Comparison of ENCODE assay signal across 12 cellular contexts in the genomic region with DNA sequence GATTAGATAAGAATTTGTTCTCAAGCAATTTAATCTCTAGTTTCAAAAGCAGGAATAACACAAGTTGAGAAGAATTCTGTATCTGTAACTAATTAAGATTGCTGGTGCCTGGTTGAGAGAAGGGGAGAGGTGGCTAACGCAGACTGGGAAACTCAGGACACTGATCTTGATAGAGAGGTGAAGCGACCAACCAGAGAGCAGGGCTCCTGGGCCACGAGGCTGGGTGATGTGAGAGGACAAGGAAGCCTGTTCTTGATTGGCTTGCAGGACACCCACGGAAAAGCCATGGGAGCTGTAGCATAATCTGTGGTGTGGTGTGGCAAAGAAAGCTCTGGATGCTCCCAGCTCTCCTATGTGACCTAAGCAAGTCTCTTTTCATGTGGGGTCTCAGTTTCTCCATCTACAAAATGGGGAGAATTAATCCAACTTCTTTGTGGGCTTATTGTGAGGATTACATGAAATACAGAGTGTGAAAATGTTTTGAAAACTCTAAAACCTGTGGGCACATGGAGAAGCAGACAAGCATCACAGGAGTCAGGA.
A peak's percentile ranks its signal among the peaks of the same experiment; 100 is the strongest.
DNase-seq lines count a peak whose midpoint lies in the region; ATAC-seq, FAIRE-seq and TF ChIP-seq lines count a peak whose summit lies in the region.
"Had no signal": no experiment of that assay in that cellular context is flagged by ENCODE, and none has a peak within 500 bp of the region (broad histone marks: within the 10 kb centered on the region; RNA-seq: fewer than 3 reads in every experiment).

No MANE protein-coding gene starts in this region.

- TF ChIP-seq CTCF in choroid plexus epithelial cell (conservative IDR thresholded peaks at IDR 0.05; ENCODE audit: low read depth, low read length) (no peak), lower lobe of right lung (IDR thresholded peaks at IDR 0.05) (no peak)

- H3K36me3 ChIP-seq in HUES64 (ENCODE audit: insufficient read depth, low read length) (no peaks in the 10 kb centered on the region), lower lobe of right lung (no peaks in the 10 kb centered on the region)
- H3K36me3 ChIP-seq: prostate gland had no signal

- peak; percentile 86 for DNase-seq in AG08396 (ENCODE audit: low spot score)
- peak; percentile 69 for DNase-seq in choroid plexus epithelial cell (ENCODE audit: low read depth)
- peak; percentile 48 for DNase-seq in lower lobe of right lung
- no peak for DNase-seq in GM12892 (ENCODE audit: insufficient read length)
- DNase-seq in LoVo (ENCODE audit: low spot score) = no peak
- no peak for DNase-seq in NCI-H510A (lab: John Stamatoyannopoulos, UW)
- DNase-seq in T1000 (lab: John Stamatoyannopoulos, UW) = no peak
- DNase-seq: NCI-H1930 had no signal

- FAIRE-seq in GM12892 (lab: Jason Lieb, UNC) = no peak

- H3K4me3 ChIP-seq in HUES64 (ENCODE audit: low read length) (peak overlapping the region; percentile 8; the same call in 1 of the 2 replicates), choroid plexus epithelial cell (ENCODE audit: low read depth, low read length) (no peak overlapping the region), lower lobe of right lung (no peak overlapping the region)
- H3K4me3 ChIP-seq: prostate gland had no signal

- intact Hi-C loops in lower lobe of right lung (cut with DNase I) = no loop called here

- 42% methylated on average over 4 of the region's 4 CpGs for WGBS in HUES64

- H3K27ac ChIP-seq in HUES64 (ENCODE audit: low read depth, low read length) = peak overlapping the region; percentile 88
- H3K27ac ChIP-seq in lower lobe of right lung = peak overlapping the region; percentile 19
- H3K27ac ChIP-seq: prostate gland had no signal

- H3K9ac ChIP-seq in HUES64 (ENCODE audit: low read depth, low read length) = peak overlapping the region; percentile 48

- no peaks in the 10 kb centered on the region for H3K27me3 ChIP-seq in HUES64 (ENCODE audit: insufficient read depth, low read length)
- H3K27me3 ChIP-seq in lower lobe of right lung (ENCODE audit: low read depth) = no peaks in the 10 kb centered on the region

- peak; percentile 36 to 74 for ATAC-seq in lower lobe of right lung
- ATAC-seq: activated T-helper 17 cell treated with anti-CD3 and anti-CD28 coated beads, Interleukin-2, amount 50 U/mL, for 72 hours; stimulated activated memory B cell treated with anti-CD40 and anti-IgM and Interleukin-4, amounts not matched to agents 10 μg/mL and 1 μg/mL and 100 μg/mL, for 72 hours had no signal

- TF ChIP-seq POLR2A in GM12892 (IDR thresholded peaks at IDR 0.05; ENCODE audit: low read depth, low read length) = no peak

- H3K4me1 ChIP-seq in HUES64 (ENCODE audit: insufficient read depth, low read length) (peaks cover 23% of the 10 kb centered on the region), lower lobe of right lung (peaks cover 13% of the 10 kb centered on the region)

- H3K9me3 ChIP-seq in HUES64 (ENCODE audit: insufficient read depth, low read depth, low read length) = peaks cover 6% of the 10 kb centered on the region; the same call in 1 of the 2 replicates
- H3K9me3 ChIP-seq in lower lobe of right lung = no peaks in the 10 kb centered on the region
- H3K9me3 ChIP-seq: prostate gland had no signal

Comparison
In these comparisons a context has a peak if more than half of its experiments do, and no peak if none do; other contexts are left out.
1. DNase-seq: peak in AG08396 (single experiment), choroid plexus epithelial cell (single experiment) and lower lobe of right lung (single experiment); none in GM12892 (single experiment), LoVo (single experiment), NCI-H510A (single experiment) and T1000 (single experiment).